Comparison of ENCODE assay signal across 23 cellular contexts in the genomic region with DNA sequence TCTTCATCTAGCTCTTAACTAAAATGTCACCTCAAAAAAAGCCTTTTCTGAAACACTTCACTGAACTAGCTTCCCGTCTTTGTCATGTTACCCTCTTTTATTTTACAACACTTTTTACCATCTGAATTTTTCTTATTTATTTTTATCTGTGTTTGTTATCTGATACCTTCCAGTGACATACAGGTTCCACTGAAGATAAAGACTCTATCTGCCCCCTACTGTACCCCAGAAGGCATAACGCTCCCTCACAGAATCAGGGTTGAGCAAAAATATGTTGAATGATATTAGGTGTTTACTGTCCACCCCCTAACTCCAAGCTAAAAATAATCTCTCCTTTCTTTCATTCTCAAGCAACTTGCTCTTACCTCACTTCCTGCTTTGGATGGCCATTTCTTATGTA.
DNase-seq lines count a peak whose midpoint lies in the region; ATAC-seq and TF ChIP-seq lines count a peak whose summit lies in the region.
"Had no signal": no experiment of that assay in that cellular context is flagged by ENCODE, and none has a peak within 500 bp of the region (broad histone marks: within the 10 kb centered on the region; RNA-seq: fewer than 3 reads in every experiment).

No MANE protein-coding gene starts in this region.

- no peaks in the 10 kb centered on the region for H3K79me2 ChIP-seq in MM.1S (ENCODE audit: low read length)

- no peak overlapping the region for H3K4me2 ChIP-seq in MM.1S (ENCODE audit: low read depth, low read length)

- no peaks in the 10 kb centered on the region for H3K4me1 Mint-ChIP-seq in neural crest cell
- H3K4me1 Mint-ChIP-seq: CD14-positive monocyte; naive thymus-derived CD4-positive, alpha-beta T cell; stimulated activated memory B cell treated with anti-CD40 and anti-IgM and Interleukin-4, amounts not matched to agents 10 μg/mL and 1 μg/mL and 100 μg/mL, for 72 hours had no signal

- peak; percentile 22; the same call in 1 of the 2 replicates for TF ChIP-seq CTCF in MM.1S (IDR thresholded peaks at IDR 0.05; ENCODE audit: low read length)
- peak; percentile 69 for TF ChIP-seq CTCF in epithelial cell of proximal tubule (conservative IDR thresholded peaks at IDR 0.05; ENCODE audit: low read depth, low read length)
- peak; percentile 37 for TF ChIP-seq CTCF in neural crest cell (conservative IDR thresholded peaks at IDR 0.05)

- no peaks in the 10 kb centered on the region for H3K27me3 ChIP-seq in MM.1S (replicated peaks; ENCODE audit: insufficient read depth, low read length)
- H3K27me3 ChIP-seq: cardiac muscle cell, Peyer's patch had no signal

- H4K20me1 ChIP-seq in MM.1S (ENCODE audit: insufficient read depth, low read length): no peaks in the 10 kb centered on the region

- H2AFZ ChIP-seq in MM.1S (ENCODE audit: low read length): no peak overlapping the region

- no peaks in the 10 kb centered on the region for H3K9me2 ChIP-seq in MM.1S (replicated peaks; ENCODE audit: insufficient read depth, low read length)

- H3K36me3 Mint-ChIP-seq in neural crest cell (ENCODE audit: low read depth): no peaks in the 10 kb centered on the region
- H3K36me3 Mint-ChIP-seq: CD14-positive monocyte; naive thymus-derived CD4-positive, alpha-beta T cell; stimulated activated memory B cell treated with anti-CD40 and anti-IgM and Interleukin-4, amounts not matched to agents 10 μg/mL and 1 μg/mL and 100 μg/mL, for 72 hours had no signal

- no peak overlapping the region for H3K9ac ChIP-seq in MM.1S (ENCODE audit: low read length)

- ATAC-seq in left lobe of liver: no peak
- ATAC-seq: activated CD8-positive, alpha-beta T cell treated with anti-CD3 and anti-CD28 coated beads for 36 hours; naive thymus-derived CD4-positive, alpha-beta T cell; stimulated activated memory B cell treated with anti-CD40 and anti-IgM and Interleukin-4, amounts not matched to agents 10 μg/mL and 1 μg/mL and 100 μg/mL, for 72 hours had no signal

- H3K36me3 ChIP-seq in MM.1S (replicated peaks; ENCODE audit: insufficient read depth, low read length): no peaks in the 10 kb centered on the region
- H3K36me3 ChIP-seq: cardiac muscle cell, Peyer's patch, prostate gland, thoracic aorta had no signal

- no peak overlapping the region for H3K27ac Mint-ChIP-seq in neural crest cell (ENCODE audit: unreplicated experiment)
- H3K27ac Mint-ChIP-seq: activated CD8-positive, alpha-beta T cell treated with anti-CD3 and anti-CD28 coated beads for 36 hours; CD14-positive monocyte; naive thymus-derived CD4-positive, alpha-beta T cell; stimulated activated memory B cell treated with anti-CD40 and anti-IgM and Interleukin-4, amounts not matched to agents 10 μg/mL and 1 μg/mL and 100 μg/mL, for 72 hours had no signal

- no peaks in the 10 kb centered on the region for H3F3A ChIP-seq in MM.1S (ENCODE audit: insufficient read depth, low read length)

- no peaks in the 10 kb centered on the region for H3K4me1 ChIP-seq in MM.1S (ENCODE audit: low read length)
- H3K4me1 ChIP-seq: Peyer's patch, prostate gland had no signal

- no peak overlapping the region for H3K27ac ChIP-seq in MM.1S (ENCODE audit: low read length)
- H3K27ac ChIP-seq: cardiac muscle cell, Peyer's patch, prostate gland, thoracic aorta had no signal

- H3K4me3 ChIP-seq in MM.1S (ENCODE audit: low read length): no peak overlapping the region
- no peak overlapping the region for H3K4me3 ChIP-seq in epithelial cell of proximal tubule (ENCODE audit: low read depth, low read length)
- H3K4me3 ChIP-seq: cardiac muscle cell, Peyer's patch, prostate gland, thoracic aorta had no signal

- peak; percentile 26 for DNase-seq in NCI-H748 (lab: John Stamatoyannopoulos, UW; ENCODE audit: unreplicated experiment)
- no peak for DNase-seq in NCI-H748 treated with DMSO at 0.1 percent for 48 hours (lab: John Stamatoyannopoulos, UW)
- DNase-seq in MM.1S: no peak
- DNase-seq in epithelial cell of proximal tubule (ENCODE audit: low read depth): no peak
- no peak for DNase-seq in neural crest cell (ENCODE audit: low read depth, low spot score)
- no peak for DNase-seq in NK-92 (lab: John Stamatoyannopoulos, UW; ENCODE audit: unreplicated experiment)
- DNase-seq in RPMI8226: no peak
- no peak for DNase-seq in left lobe of liver (ENCODE audit: low spot score)
- DNase-seq: activated CD8-positive, alpha-beta T cell treated with anti-CD3 and anti-CD28 coated beads for 36 hours; activated T-cell treated with anti-CD3 and anti-CD28 coated beads, Interleukin-2, amount 50 U/mL, for 1 hour; amygdala; DMS79; Kasumi-1; mesenchymal stem cell; naive thymus-derived CD4-positive, alpha-beta T cell; NCI-H1105 treated with DMSO at 0.1 percent for 48 hours; NCI-H526 treated with DMSO at 0.1 percent for 48 hours; Peyer's patch had no signal

- no peak overlapping the region for H3K4me3 Mint-ChIP-seq in neural crest cell
- H3K4me3 Mint-ChIP-seq: activated CD8-positive, alpha-beta T cell treated with anti-CD3 and anti-CD28 coated beads for 36 hours; CD14-positive monocyte; naive thymus-derived CD4-positive, alpha-beta T cell; stimulated activated memory B cell treated with anti-CD40 and anti-IgM and Interleukin-4, amounts not matched to agents 10 μg/mL and 1 μg/mL and 100 μg/mL, for 72 hours had no signal

- peaks cover 2% of the 10 kb centered on the region for H3K9me3 Mint-ChIP-seq in neural crest cell

- H3K27me3 Mint-ChIP-seq in neural crest cell (ENCODE audit: low read depth): peaks cover 5% of the 10 kb centered on the region
- H3K27me3 Mint-ChIP-seq: activated CD8-positive, alpha-beta T cell treated with anti-CD3 and anti-CD28 coated beads for 36 hours; naive thymus-derived CD4-positive, alpha-beta T cell; stimulated activated memory B cell treated with anti-CD40 and anti-IgM and Interleukin-4, amounts not matched to agents 10 μg/mL and 1 μg/mL and 100 μg/mL, for 72 hours had no signal

- no peaks in the 10 kb centered on the region for H3K9me3 ChIP-seq in MM.1S (replicated peaks; ENCODE audit: insufficient read depth, low read length)
- H3K9me3 ChIP-seq: Peyer's patch, prostate gland, thoracic aorta had no signal
